16 cellular contexts compared by ENCODE assay signal in the genomic region with DNA sequence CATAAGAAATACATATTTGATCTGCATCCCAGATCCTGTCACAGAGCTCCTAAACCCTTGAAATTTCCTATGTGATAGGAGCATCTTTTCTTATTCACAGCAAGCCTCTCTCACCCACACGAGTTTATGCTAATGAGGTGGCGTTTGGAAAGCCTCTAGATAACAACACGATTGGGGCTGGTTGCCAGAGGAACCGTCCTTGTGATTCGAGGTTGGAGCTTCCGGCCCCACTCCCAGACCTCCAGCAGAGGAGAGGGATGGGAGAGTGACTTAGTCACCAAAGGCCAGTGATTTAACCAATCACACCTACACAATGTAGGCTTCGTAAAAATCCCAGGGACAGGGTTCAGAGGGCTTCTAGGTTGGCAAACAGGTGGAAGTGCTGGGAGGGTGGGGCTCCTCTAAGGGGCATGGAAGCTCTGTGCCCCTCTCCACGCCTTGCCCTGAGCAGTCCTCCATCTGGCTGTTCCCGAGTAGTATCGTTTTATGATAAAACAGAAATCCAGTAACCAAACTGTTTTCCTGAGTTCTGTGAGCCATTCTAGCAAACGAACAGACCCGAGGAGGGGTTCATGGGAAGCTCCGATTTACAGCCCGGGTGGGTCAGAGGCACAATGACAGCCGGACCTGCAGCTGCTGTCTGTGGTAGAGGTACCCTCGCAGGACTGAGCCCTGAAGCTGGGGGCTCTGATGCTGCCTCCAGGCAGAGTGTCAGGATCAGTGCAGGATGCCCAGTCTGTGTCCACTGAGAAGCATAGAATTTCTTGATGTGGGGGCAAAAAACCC.
DNase-seq lines count a peak whose midpoint lies in the region; ATAC-seq, FAIRE-seq and TF ChIP-seq lines count a peak whose summit lies in the region.
"Had no signal": no experiment of that assay in that cellular context is flagged by ENCODE, and none has a peak within 500 bp of the region (broad histone marks: within the 10 kb centered on the region; RNA-seq: fewer than 3 reads in every experiment).

No MANE protein-coding gene starts in this region.

- BruUV-seq in K562 (replicated peaks; lab: Mats Ljungman, UMichigan) = no TSS peak

- no peak for ATAC-seq in K562
- no peak for ATAC-seq in GM21447 (IDR thresholded peaks at IDR 0.05; ENCODE audit: unreplicated experiment)

- H3K9ac ChIP-seq in K562 (ENCODE audit: insufficient read depth in 1 of 2, low read depth in 2 of 2, low read length in 2 of 2) (no peak overlapping the region), trophoblast cell (ENCODE audit: low read length) (no peak overlapping the region)
- H3K9ac ChIP-seq: BLaER1 treated with 17β-estradiol and CSF1 and Interleukin-3, amounts not matched to agents 10 nM and 100 nM; SK-N-SH had no signal

- H3K4me1 ChIP-seq in K562 (replicated peaks in 1 of 2; ENCODE audit: control insufficient read depth in 2 of 2, insufficient read depth in 2 of 2, low read length in 2 of 2) (no peaks in the 10 kb centered on the region), trophoblast cell (ENCODE audit: control insufficient read depth in 1 of 2, insufficient read depth in 2 of 2, low read length in 2 of 2) (no peaks in the 10 kb centered on the region)
- H3K4me1 ChIP-seq: BLaER1 treated with 17β-estradiol and CSF1 and Interleukin-3, amounts not matched to agents 10 nM and 100 nM had no signal

- CTCF ChIA-PET in K562 (lab: Yijun Ruan, JAX; ENCODE audit: low intra/inter-chr PET ratio) (no interaction called here), GM10248 (lab: Yijun Ruan, JAX) (interaction anchor here (1.6 kb wide), 1 partner anchor 16 kb away, joined by 4 read pairs; no protein-coding TSS in a partner anchor)

- TF ChIP-seq CTCF in K562 (IDR thresholded peaks at IDR 0.05 in 2 of 3, conservative IDR thresholded peaks at IDR 0.05 in 1 of 3; ENCODE audit: insufficient read depth in 2 of 3, low read depth in 1 of 3, low read length in 3 of 3) (no peak), GM10248 (IDR thresholded peaks at IDR 0.05; ENCODE audit: control extremely low read depth, extremely low read depth, low read depth, missing control alignments) (no peak)

- H3K79me2 ChIP-seq in K562 (ENCODE audit: control insufficient read depth, insufficient read depth, low read length) (no peaks in the 10 kb centered on the region), trophoblast cell (ENCODE audit: control insufficient read depth, insufficient read depth, low read length, poor library complexity) (no peaks in the 10 kb centered on the region)

- H3K36me3 ChIP-seq in K562 (ENCODE audit: control insufficient read depth, insufficient read depth, low read length) (no peaks in the 10 kb centered on the region), trophoblast cell (ENCODE audit: control insufficient read depth in 1 of 2, insufficient read depth in 2 of 2, low read length in 2 of 2) (no peaks in the 10 kb centered on the region)
- H3K36me3 ChIP-seq: BLaER1 treated with 17β-estradiol and CSF1 and Interleukin-3, amounts not matched to agents 10 nM and 100 nM had no signal

- no peak overlapping the region for H2AFZ ChIP-seq in K562 (ENCODE audit: low read depth, low read length)
- no peak overlapping the region for H2AFZ ChIP-seq in trophoblast cell (ENCODE audit: insufficient read depth, low read length, poor library complexity)

- under 1% methylated on average over 16 of the region's 16 CpGs for WGBS in K562 (ENCODE audit: insufficient coverage, low coverage, missing lambda C conversion rate)
- WGBS in trophoblast cell (ENCODE audit: extremely low coverage, insufficient coverage, insufficient read length) = no CpG with 5 or more reads among the region's 16 CpGs

- H3K4me3 ChIP-seq in K562 (no peak overlapping the region), trophoblast cell (ENCODE audit: low read depth, low read length) (peak overlapping the region; percentile 23)
- H3K4me3 ChIP-seq: BLaER1 treated with 17β-estradiol and CSF1 and Interleukin-3, amounts not matched to agents 10 nM and 100 nM had no signal

- no peak overlapping the region for H4K8ac ChIP-seq in trophoblast cell (ENCODE audit: low read depth, low read length)

- no peak overlapping the region for H3K14ac ChIP-seq in trophoblast cell (ENCODE audit: low read length)

- H3K27ac ChIP-seq in K562 (ENCODE audit: extremely low read depth, low read depth, low read length) = no peak overlapping the region
- no peak overlapping the region for H3K27ac ChIP-seq in trophoblast cell (ENCODE audit: low read depth, low read length)
- H3K27ac ChIP-seq: BLaER1 treated with 17β-estradiol and CSF1 and Interleukin-3, amounts not matched to agents 10 nM and 100 nM had no signal

- no peak overlapping the region for H2AK5ac ChIP-seq in trophoblast cell (ENCODE audit: low read length)

- H2BK12ac ChIP-seq in trophoblast cell (ENCODE audit: low read length) = no peak overlapping the region

- no peaks in the 10 kb centered on the region for H3K79me1 ChIP-seq in trophoblast cell (ENCODE audit: low read length)

- TF ChIP-seq EP300 in K562 (IDR thresholded peaks at IDR 0.05; ENCODE audit: low read length) = no peak

- intact Hi-C loops in K562 (cut with micrococcal nuclease) = no loop called here

- H3K18ac ChIP-seq in trophoblast cell (ENCODE audit: low read length) = no peak overlapping the region

- H3K27me3 ChIP-seq in K562 (ENCODE audit: control insufficient read depth in 2 of 2, insufficient read depth in 2 of 2, low read length in 2 of 2) (peaks cover 2 to 31% of the 10 kb centered on the region in 2 experiments; a peak in 4 of 5 replicates), trophoblast cell (ENCODE audit: insufficient read depth, low read length) (no peaks in the 10 kb centered on the region)
- H3K27me3 ChIP-seq: BLaER1 treated with 17β-estradiol and CSF1 and Interleukin-3, amounts not matched to agents 10 nM and 100 nM had no signal

- no peak for TF ChIP-seq POLR2A in K562 (conservative IDR thresholded peaks at IDR 0.05)

- H3K9me3 ChIP-seq in K562 (replicated peaks; ENCODE audit: control insufficient read depth, insufficient read depth, low read depth, low read length) (no peaks in the 10 kb centered on the region), trophoblast cell (ENCODE audit: insufficient read depth, low read depth, low read length) (no peaks in the 10 kb centered on the region)
- H3K9me3 ChIP-seq: SK-N-SH had no signal

- no peak overlapping the region for H2BK120ac ChIP-seq in trophoblast cell (ENCODE audit: insufficient read depth, low read length, poor library complexity)

- no peak overlapping the region for H4K91ac ChIP-seq in trophoblast cell (ENCODE audit: low read depth, low read length)

- no peak overlapping the region for H2BK5ac ChIP-seq in trophoblast cell (ENCODE audit: low read depth, low read length, poor library complexity)

- no peak overlapping the region for H4K12ac ChIP-seq in trophoblast cell (ENCODE audit: low read depth, low read length)

- H3K9me1 ChIP-seq in K562 (ENCODE audit: control insufficient read depth, insufficient read depth, low read length) = no peaks in the 10 kb centered on the region

- no peak for FAIRE-seq in K562 (lab: Jason Lieb, UNC)

- no peak overlapping the region for H3K23ac ChIP-seq in trophoblast cell (ENCODE audit: low read length)

- POLR2A ChIA-PET in K562 (lab: Yijun Ruan, JAX) = interaction anchor here (0.9 kb wide), 1 partner anchor 11 kb away, joined by 3 read pairs; no protein-coding TSS in a partner anchor
- POLR2A ChIA-PET in GM10248 (lab: Yijun Ruan, JAX) = no interaction called here

- H3K4me2 ChIP-seq in K562 (ENCODE audit: insufficient read depth, low read length) (no peak overlapping the region), trophoblast cell (ENCODE audit: low read length) (no peak overlapping the region)
- H3K4me2 ChIP-seq: BLaER1 treated with 17β-estradiol and CSF1 and Interleukin-3, amounts not matched to agents 10 nM and 100 nM; SK-N-SH had no signal

- H4K20me1 ChIP-seq in K562 (replicated peaks; ENCODE audit: control insufficient read depth, insufficient read depth, low read length) = no peaks in the 10 kb centered on the region
- H4K20me1 ChIP-seq: BLaER1 treated with 17β-estradiol and CSF1 and Interleukin-3, amounts not matched to agents 10 nM and 100 nM had no signal

- H3K4ac ChIP-seq in trophoblast cell (ENCODE audit: low read depth, low read length) = no peak overlapping the region

- in situ Hi-C loops in K562 (cut with MboI) = no loop called here

- DNase-seq in ELF-1 (ENCODE audit: low read depth, low spot score) (peak; percentile 12), NCI-H146 treated with DMSO at 0.1 percent for 48 hours (lab: John Stamatoyannopoulos, UW; ENCODE audit: unreplicated experiment) (peak; percentile 43), K562 (ENCODE audit: extremely low read depth in 1 of 4, low spot score in 3 of 4) (no peak), trophoblast cell (no peak), cerebellar cortex (ENCODE audit: low spot score) (no peak), GM10248 (ENCODE audit: extremely low spot score) (no peak)
- DNase-seq: DMS153, Kasumi-1, NCI-H1417 treated with DMSO at 0.1 percent for 48 hours, NCI-H2081, NCI-H345, NCI-H526 treated with DMSO at 0.1 percent for 48 hours, Right ventricle myocardium superior, SK-N-SH had no signal

- TF ChIP-seq RAD21 in K562 (CRISPR knock-in tag; conservative IDR thresholded peaks at IDR 0.05 in 1 of 2, IDR thresholded peaks at IDR 0.05 in 1 of 2) = no peak

TF ChIP-seq in K562, 482 proteins besides CTCF, POLR2A, EP300 and RAD21:
- no peak for TF ChIP-seq HIVEP1 (CRISPR knock-in tag; IDR thresholded peaks at IDR 0.05)
- peak; percentile 51 for TF ChIP-seq RFX1 (IDR thresholded peaks at IDR 0.05)

Comparison
In these comparisons a context has a peak if more than half of its experiments do, and no peak if none do; other contexts are left out.
1. DNase-seq: peak in ELF-1 (single experiment) and NCI-H146 treated with DMSO at 0.1 percent for 48 hours (single experiment); none in K562 (0 of 4), trophoblast cell (0 of 2), cerebellar cortex (single experiment) and GM10248 (single experiment).